In the genomic region with DNA sequence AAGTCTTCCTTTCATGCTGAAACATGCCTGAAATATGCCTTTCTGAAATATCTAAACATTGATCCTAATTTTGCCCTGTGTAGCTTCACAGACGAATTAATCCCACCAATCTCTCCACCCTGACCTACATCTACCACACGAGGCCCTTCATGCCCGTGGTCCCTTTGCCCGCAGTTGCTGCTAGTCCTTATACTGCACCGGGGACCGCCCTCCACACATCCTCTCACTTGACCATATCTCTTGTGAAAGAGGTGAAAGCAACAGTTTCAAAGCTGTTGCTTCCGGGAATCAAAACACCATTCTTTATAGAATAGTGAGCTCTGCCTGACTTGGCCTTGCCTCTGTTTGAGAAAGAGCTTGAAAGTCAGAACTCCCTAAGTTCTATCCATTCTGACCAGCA, we compare ENCODE assay signal across 20 cellular contexts.
"Had no signal": no experiment of that assay in that cellular context is flagged by ENCODE, and none has a peak within 500 bp of the region (broad histone marks: within the 10 kb centered on the region; RNA-seq: fewer than 3 reads in every experiment).

No MANE protein-coding gene starts in this region.

- H3K27me3 ChIP-seq: gastrocnemius medialis, heart right ventricle, ovary, suprapubic skin, thyroid gland, upper lobe of left lung, uterus had no signal

- H3K9me3 ChIP-seq: gastrocnemius medialis, heart right ventricle, ovary, suprapubic skin, thyroid gland, upper lobe of left lung, uterus had no signal

- H3K4me1 ChIP-seq: suprapubic skin had no signal

- H3K27ac ChIP-seq: coronary artery, gastrocnemius medialis, heart right ventricle, ovary, suprapubic skin, thyroid gland, upper lobe of left lung, uterus had no signal

- DNase-seq: effector memory CD4-positive, alpha-beta T cell; gastrocnemius medialis; heart right ventricle; hypothalamus; kidney glomerular epithelial cell; mammary epithelial cell; naive thymus-derived CD4-positive, alpha-beta T cell; nephron progenitor cell; ovary; right cardiac atrium; small intestine; stimulated activated CD4-positive, alpha-beta T cell treated with anti-CD3 and anti-CD28 coated beads, Interleukin-2, amount 100 ng/mL, for 48 hours; stimulated activated naive CD8-positive, alpha-beta T cell treated with anti-CD3 and anti-CD28 coated beads, Interleukin-15, Interleukin-2, amounts not matched to agents 100 U/mL and 50 U/mL, for 24 hours; thyroid gland; upper lobe of left lung; uterus had no signal

- H3K36me3 ChIP-seq: gastrocnemius medialis, heart right ventricle, ovary, suprapubic skin, thyroid gland, upper lobe of left lung, uterus had no signal

- H3K4me3 ChIP-seq: coronary artery, gastrocnemius medialis, heart right ventricle, ovary, suprapubic skin, thyroid gland, upper lobe of left lung, uterus had no signal

- ATAC-seq: esophagus mucosa; gastrocnemius medialis; heart right ventricle; left lobe of liver; naive thymus-derived CD4-positive, alpha-beta T cell; right cardiac atrium; stimulated activated naive CD8-positive, alpha-beta T cell treated with anti-CD3 and anti-CD28 coated beads, Interleukin-15, Interleukin-2, amounts not matched to agents 100 U/mL and 50 U/mL, for 24 hours had no signal
